In genomic region chr5:15261279-15261668, GRCh38 we compare ENCODE assay signal across 18 cellular contexts.
A peak's percentile ranks its signal among the peaks of the same experiment; 100 is the strongest.
DNase-seq lines count a peak whose midpoint lies in the region; ATAC-seq and TF ChIP-seq lines count a peak whose summit lies in the region.
"Had no signal": no experiment of that assay in that cellular context is flagged by ENCODE, and none has a peak within 500 bp of the region (broad histone marks: within the 10 kb centered on the region; RNA-seq: fewer than 3 reads in every experiment).

No MANE protein-coding gene starts in this region.

- TF ChIP-seq CTCF in psoas muscle (IDR thresholded peaks at IDR 0.05) (no peak), omental fat pad (IDR thresholded peaks at IDR 0.05) (no peak)

- H3K27me3 ChIP-seq in psoas muscle (ENCODE audit: insufficient read depth in 3 of 3, low read length in 2 of 3) (no peaks in the 10 kb centered on the region), aorta (ENCODE audit: control insufficient read depth in 1 of 2, insufficient read depth in 2 of 2, low read length in 1 of 2) (no peaks in the 10 kb centered on the region)

- H3K36me3 ChIP-seq in psoas muscle (ENCODE audit: insufficient read depth in 1 of 2, low read depth in 1 of 2) (no peaks in the 10 kb centered on the region), aorta (ENCODE audit: control insufficient read depth in 1 of 2, insufficient read depth in 2 of 2, low read length in 1 of 2) (no peaks in the 10 kb centered on the region)

- ATAC-seq in Right ventricle myocardium inferior (peak; percentile 87), left ventricle myocardium superior (peak; percentile 93), psoas muscle (peak in 3 of 4 donors; percentile 35 to 86 (median 69)), aorta (ENCODE audit: low FRiP score) (peak; percentile 64), HG03469 (IDR thresholded peaks at IDR 0.05; ENCODE audit: unreplicated experiment) (no peak), omental fat pad (ENCODE audit: low FRiP score) (no peak)
- ATAC-seq: GM23338, K562, PC-3 had no signal

- no peak overlapping the region for H3K27ac ChIP-seq in psoas muscle
- H3K27ac ChIP-seq in aorta (ENCODE audit: low read depth in 1 of 2, low read length in 2 of 2), result peak overlapping the region; percentile 76 to 92
- H3K27ac ChIP-seq: 22Rv1, RWPE1 had no signal

- intact Hi-C loops in Right ventricle myocardium inferior (cut with DNase I), result no loop called here
- intact Hi-C loops in cardiac septum (cut with DNase I), result no loop called here
- intact Hi-C loops in left ventricle myocardium superior (cut with micrococcal nuclease), result no loop called here
- intact Hi-C loops in psoas muscle (cut with DNase I), result no loop called here
- intact Hi-C loops in aorta (cut with DNase I), result loop anchor here (10.0 kb wide), 1 partner anchor 236 kb away; no protein-coding TSS in a partner anchor

- H3K9me3 ChIP-seq in psoas muscle (no peaks in the 10 kb centered on the region), aorta (ENCODE audit: control insufficient read depth, low read length) (no peaks in the 10 kb centered on the region)

- no peak for DNase-seq in Right ventricle myocardium inferior (ENCODE audit: missing footprints)
- no peak for DNase-seq in cardiac septum (ENCODE audit: low spot score)
- DNase-seq in left ventricle myocardium superior, result no peak
- DNase-seq in psoas muscle, result no peak
- no peak for DNase-seq in aorta
- DNase-seq in HCEC 1CT, result no peak
- DNase-seq in omental fat pad (ENCODE audit: low spot score), result no peak
- DNase-seq: CD4-positive, alpha-beta memory T cell; MV-4-11; NCI-H1436 treated with DMSO at 0.1 percent for 48 hours; NCI-H2081; NCI-H774; PC-3 had no signal

- H3K4me3 ChIP-seq in psoas muscle (no peak overlapping the region), aorta (ENCODE audit: low read length in 2 of 2) (no peak overlapping the region)
- H3K4me3 ChIP-seq: GM23338, K562 had no signal

- H3K4me1 ChIP-seq in psoas muscle (no peaks in the 10 kb centered on the region), aorta (ENCODE audit: control insufficient read depth in 1 of 2, insufficient read depth in 2 of 2, low read length in 2 of 2) (peaks cover 2 to 14% of the 10 kb centered on the region in 2 donors)

Comparison
In these comparisons a context has a peak if more than half of its experiments do, and no peak if none do; other contexts are left out.
1. ATAC-seq: peak in Right ventricle myocardium inferior (single experiment), left ventricle myocardium superior (single experiment), psoas muscle (3 of 4) and aorta (single experiment); none in HG03469 (single experiment) and omental fat pad (single experiment).
2. intact Hi-C loops: an anchor here in aorta (10.0 kb wide); none called in Right ventricle myocardium inferior, cardiac septum, left ventricle myocardium superior and psoas muscle.